Comparison of ENCODE assay signal across 23 cellular contexts in the genomic region with DNA sequence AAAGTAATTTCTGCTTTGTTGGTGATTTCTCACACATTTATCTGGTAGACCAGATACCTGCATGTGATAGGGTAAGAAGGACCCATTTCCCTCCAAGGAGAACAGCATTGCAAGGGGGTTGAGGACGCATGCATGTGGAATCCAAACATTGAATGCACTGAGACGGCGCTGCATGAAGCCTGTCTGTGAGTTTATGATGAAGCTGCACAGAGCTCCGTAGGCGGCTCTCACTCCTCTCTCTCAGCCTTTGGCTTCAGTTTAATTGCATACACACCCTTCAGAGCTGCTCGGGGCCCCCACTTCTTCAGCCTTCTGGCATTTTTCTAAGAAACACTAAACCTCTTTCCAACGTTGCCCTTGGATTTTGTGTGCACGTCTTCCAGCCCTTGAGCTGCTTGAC.
"Had no signal": no experiment of that assay in that cellular context is flagged by ENCODE, and none has a peak within 500 bp of the region (broad histone marks: within the 10 kb centered on the region; RNA-seq: fewer than 3 reads in every experiment).

No MANE protein-coding gene starts in this region.

- H3K4me3 ChIP-seq: SK-N-MC had no signal

- FAIRE-seq: endothelial cell of umbilical vein, frontal cortex, islet of Langerhans, urothelium cell line had no signal

- ATAC-seq: left lobe of liver had no signal

- H3K4me3 Mint-ChIP-seq: activated naive CD8-positive, alpha-beta T cell; neural crest cell had no signal

- H3K27me3 Mint-ChIP-seq: activated naive CD8-positive, alpha-beta T cell; T-cell had no signal

- DNase-seq: activated CD4-positive, alpha-beta T cell treated with anti-CD3 and anti-CD28 coated beads, Interleukin-2, amount 50 U/mL, for 48 hours; activated CD4-positive, CD25-positive, alpha-beta regulatory T cell treated with anti-CD3 and anti-CD28 coated beads, Interleukin-2, amount 50 U/mL, for 72 hours; activated gamma-delta T cell treated with Interleukin-2 at 50 U/mL for 16 hours; activated T-cell treated with anti-CD3 and anti-CD28 coated beads, Interleukin-2, amount 50 U/mL, for 72 hours; amniotic stem cell; caudate nucleus; cortex of kidney; effector CD4-positive, alpha-beta T cell; heart right ventricle; mammary epithelial cell; ovary; sigmoid colon; stimulated activated CD4-positive, alpha-beta T cell treated with anti-CD3 and anti-CD28 coated beads, Interleukin-2, amount 100 ng/mL, for 24 hours; T-cell; T1000 had no signal

- H3K27ac Mint-ChIP-seq: activated naive CD8-positive, alpha-beta T cell; activated T-cell treated with anti-CD3 and anti-CD28 coated beads, Interleukin-2, amount 50 U/mL, for 72 hours had no signal
